ENCODE assay signal across 8 cellular contexts in the genomic region with DNA sequence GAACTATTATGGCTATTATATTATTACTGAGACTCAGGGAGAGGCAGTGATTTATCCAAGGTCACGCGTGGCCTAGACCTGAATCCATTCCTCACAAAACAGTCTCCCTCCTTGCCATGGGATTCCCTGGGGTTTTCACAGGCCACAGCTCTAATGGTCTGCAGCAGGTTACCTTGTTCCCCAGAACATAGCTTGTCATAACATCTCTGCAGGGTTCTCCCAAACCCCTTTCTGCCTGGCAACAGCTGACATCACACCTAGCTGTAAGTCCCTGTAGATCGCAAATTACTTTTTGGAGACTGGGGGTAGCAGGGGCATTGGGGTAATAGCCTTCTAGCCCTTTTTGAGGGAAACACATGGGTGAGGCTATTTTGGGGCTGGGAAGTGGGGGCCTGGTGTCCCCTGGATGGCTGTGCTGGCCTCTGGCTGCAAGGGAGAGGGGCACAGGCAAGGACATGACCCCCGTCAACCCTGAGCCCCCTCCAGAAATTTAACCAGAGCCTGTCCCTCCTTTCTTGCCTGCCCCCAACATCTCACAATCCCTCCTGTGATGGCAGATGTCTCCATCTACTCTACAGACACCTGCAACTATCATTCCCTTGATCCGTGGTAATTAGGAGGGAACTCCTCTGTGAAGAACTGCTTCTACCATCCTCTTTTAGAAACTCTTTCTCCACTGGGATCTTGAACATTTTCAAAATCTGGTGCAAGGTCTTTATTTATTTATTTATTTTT. TPM values are rescaled to one million over a fixed set of nuclear protein-coding genes. Genes with fewer than 3 reads are reported as not detected.
A peak's percentile ranks its signal among the peaks of the same experiment; 100 is the strongest.
DNase-seq lines count a peak whose midpoint lies in the region; TF ChIP-seq lines count a peak whose summit lies in the region.

No MANE protein-coding gene starts in this region.

- in situ Hi-C loops in G401 (cut with HindIII; ENCODE audit: low sequenced_read_pairs), result no loop called here

- DNase-seq in G401 (ENCODE audit: low spot score) (peak; percentile 42), LNCaP clone FGC (ENCODE audit: low read depth) (peak; percentile 4), glomerular visceral epithelial cell (ENCODE audit: extremely low spot score) (peak; percentile 53), NCI-H2029 treated with DMSO at 0.1 percent for 48 hours (lab: John Stamatoyannopoulos, UW) (no peak), T1000 (lab: John Stamatoyannopoulos, UW) (no peak), DMS153 (lab: John Stamatoyannopoulos, UW) (no peak)
- DNase-seq in activated CD8-positive, alpha-beta memory T cell treated with anti-CD3 and anti-CD28 coated beads, Interleukin-2, amount 50 U/mL, for 4 hours, result peak; percentile 70
- DNase-seq in stimulated activated CD4-positive, alpha-beta T cell treated with anti-CD3 and anti-CD28 coated beads, Interleukin-15, amount 100 ng/mL, for 24 hours, result peak; percentile 76

- no peak for TF ChIP-seq CTCF in LNCaP clone FGC (IDR thresholded peaks at IDR 0.05; ENCODE audit: control insufficient read depth, extremely low read depth, insufficient read depth)

- no peak overlapping the region for H3K4me3 ChIP-seq in LNCaP clone FGC (ENCODE audit: low read depth, low read length)

RNA-seq across cellular contexts. Expression of a gene that starts 1.3 kb away (rescaled TPM):
- total RNA-seq in G401 (2014; rRNA removed; shearing (Covaris generic)), result 118 and 123 TPM in 2 replicates

RNA-seq across cellular contexts. Expression of a gene that starts 38.1 kb away (rescaled TPM):
- total RNA-seq in G401 (2014; rRNA removed; shearing (Covaris generic)), result 3,973 and 5,195 TPM in 2 replicates

RNA-seq across cellular contexts. Expression of a gene that starts 53.9 kb away (rescaled TPM):
- 78.5 and 94.9 TPM in 2 replicates for total RNA-seq in G401 (2014; rRNA removed; shearing (Covaris generic))

Comparison
In these comparisons a context has a peak if more than half of its experiments do, and no peak if none do; other contexts are left out.
1. DNase-seq: peak in G401 (single experiment), LNCaP clone FGC (single experiment), activated CD8-positive, alpha-beta memory T cell treated with anti-CD3 and anti-CD28 coated beads, Interleukin-2, amount 50 U/mL, for 4 hours (single experiment), glomerular visceral epithelial cell (single experiment) and stimulated activated CD4-positive, alpha-beta T cell treated with anti-CD3 and anti-CD28 coated beads, Interleukin-15, amount 100 ng/mL, for 24 hours (single experiment); none in NCI-H2029 treated with DMSO at 0.1 percent for 48 hours (single experiment), T1000 (single experiment) and DMS153 (single experiment).